Comparison of ENCODE assay signal across 16 cellular contexts in the genomic region with DNA sequence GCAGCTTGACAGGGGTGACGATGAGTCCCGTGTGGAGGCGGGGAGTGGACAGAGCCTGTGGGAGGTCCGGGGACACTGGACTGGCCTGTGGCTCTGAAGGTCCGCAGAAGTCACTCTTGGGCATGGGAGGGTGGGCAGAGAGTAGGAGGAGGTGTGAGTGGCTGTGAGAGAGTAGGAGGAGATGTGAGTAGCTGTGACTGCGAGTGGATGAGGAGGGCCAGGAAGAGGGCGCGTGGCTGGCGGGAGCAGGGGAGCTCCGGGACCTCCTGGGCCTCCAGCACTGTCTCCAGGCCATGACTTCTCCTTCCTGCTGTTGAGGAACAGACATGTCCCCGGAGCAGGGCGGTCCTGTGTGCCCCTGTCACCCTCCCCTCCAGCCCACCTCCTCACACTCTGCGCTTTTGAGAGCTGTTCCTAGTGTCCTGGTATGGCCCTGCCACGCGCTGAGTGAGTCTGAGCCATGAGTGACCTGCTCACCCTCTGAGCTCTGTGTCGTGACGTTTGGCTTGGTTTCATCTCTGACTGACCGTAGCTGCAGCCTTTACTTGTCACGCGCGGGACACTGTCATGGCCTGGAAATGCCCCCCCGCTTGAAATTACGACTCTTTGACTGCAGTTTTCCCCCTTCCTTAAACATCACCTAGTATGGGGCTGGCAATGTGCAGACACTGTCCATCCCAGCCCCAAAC.
DNase-seq lines count a peak whose midpoint lies in the region; ATAC-seq and TF ChIP-seq lines count a peak whose summit lies in the region.
"Had no signal": no experiment of that assay in that cellular context is flagged by ENCODE, and none has a peak within 500 bp of the region (broad histone marks: within the 10 kb centered on the region; RNA-seq: fewer than 3 reads in every experiment).

No MANE protein-coding gene starts in this region.

- WGBS in ovary, 3 donors: 65 to 69% (median 66%) methylated on average over 23 of the region's 23 CpGs

- no peak for TF ChIP-seq POLR2A in ovary (IDR thresholded peaks at IDR 0.05)

- H3K4me3 ChIP-seq in coronary artery (peak overlapping the region; percentile 58), ovary (peak overlapping the region; percentile 35)
- H3K4me3 ChIP-seq: A549, cardiac muscle cell had no signal

- H3K27me3 ChIP-seq in ovary: no peaks in the 10 kb centered on the region
- H3K27me3 ChIP-seq: cardiac muscle cell, neutrophil had no signal

- DNase-seq in A172 (ENCODE audit: low spot score) (peak; percentile 0), RPMI7951 (ENCODE audit: low read depth) (peak; percentile 7), coronary artery (ENCODE audit: low spot score) (no peak), ovary (peak; percentile 39 to 59 (median 46)), NOMO-1 treated with DMSO at 0.1 percent for 48 hours (lab: John Stamatoyannopoulos, UW; ENCODE audit: unreplicated experiment) (no peak)
- DNase-seq: activated CD4-positive, CD25-positive, alpha-beta regulatory T cell; activated naive CD4-positive, alpha-beta T cell; CD8-positive, alpha-beta memory T cell; HFFc6; stimulated activated naive CD8-positive, alpha-beta T cell treated with anti-CD3 and anti-CD28 coated beads, Interleukin-15, Interleukin-2, amounts not matched to agents 100 U/mL and 50 U/mL, for 24 hours had no signal

- no peaks in the 10 kb centered on the region for H3K9me3 ChIP-seq in ovary
- H3K9me3 ChIP-seq: A549, neutrophil had no signal

- TF ChIP-seq CTCF in coronary artery (IDR thresholded peaks at IDR 0.05) (no peak), ovary (IDR thresholded peaks at IDR 0.05) (no peak)

- H3K27ac ChIP-seq in coronary artery: peak overlapping the region in 1 of 2 donors; percentile 10
- peak overlapping the region in 1 of 2 donors; percentile 54 for H3K27ac ChIP-seq in ovary
- H3K27ac ChIP-seq: A549, cardiac muscle cell, neutrophil had no signal

- intact Hi-C loops in ovary (cut with DNase I): no loop called here

- TF ChIP-seq EP300 in ovary (IDR thresholded peaks at IDR 0.05): no peak

- peaks cover 5% of the 10 kb centered on the region for H3K4me1 ChIP-seq in ovary (ENCODE audit: insufficient read depth)
- H3K4me1 ChIP-seq: A549 had no signal

- ATAC-seq in HG02840 (IDR thresholded peaks at IDR 0.05; ENCODE audit: low FRiP score, unreplicated experiment) (no peak), HG02981 (IDR thresholded peaks at IDR 0.05; ENCODE audit: unreplicated experiment) (no peak), HG03097 (IDR thresholded peaks at IDR 0.05; ENCODE audit: low FRiP score, unreplicated experiment) (no peak)
- ATAC-seq: A549; stimulated activated naive CD8-positive, alpha-beta T cell treated with anti-CD3 and anti-CD28 coated beads, Interleukin-15, Interleukin-2, amounts not matched to agents 100 U/mL and 50 U/mL, for 24 hours had no signal

- no peaks in the 10 kb centered on the region for H3K36me3 ChIP-seq in ovary
- H3K36me3 ChIP-seq: cardiac muscle cell had no signal

Comparison
In these comparisons a context has a peak if more than half of its experiments do, and no peak if none do; other contexts are left out.
1. DNase-seq: peak in A172 (single experiment), RPMI7951 (single experiment) and ovary (5 of 5); none in coronary artery (single experiment) and NOMO-1 treated with DMSO at 0.1 percent for 48 hours (single experiment).